In genomic region chr1:61226791-61227567, GRCh38 we compare ENCODE assay signal across 1 cellular context.
TF ChIP-seq lines count a peak whose summit lies in the region.

No MANE protein-coding gene starts in this region.

TF ChIP-seq in H1, 55 proteins besides CTCF, POLR2A, EP300 and RAD21 (continued from another document):
- TF ChIP-seq JUND (IDR thresholded peaks at IDR 0.05; ENCODE audit: low read length) (no peak), TBP (IDR thresholded peaks at IDR 0.05; ENCODE audit: low read depth, low read length) (no peak), HDAC6 (IDR thresholded peaks at IDR 0.05; ENCODE audit: low read depth, low read length) (no peak), SRF (IDR thresholded peaks at IDR 0.05; ENCODE audit: low read depth, low read length) (no peak), RNF2 (IDR thresholded peaks at IDR 0.05; ENCODE audit: borderline replicate concordance, low read depth, low read length, missing control alignments, poor library complexity, severe bottlenecking) (no peak), GABPA (IDR thresholded peaks at IDR 0.05; ENCODE audit: borderline replicate concordance, insufficient read depth, low read length) (no peak), KDM5A (IDR thresholded peaks at IDR 0.05; ENCODE audit: low read length) (no peak), SP2 (IDR thresholded peaks at IDR 0.05; ENCODE audit: low read length) (no peak)
